ENCODE assay signal across 31 cellular contexts in the genomic region with DNA sequence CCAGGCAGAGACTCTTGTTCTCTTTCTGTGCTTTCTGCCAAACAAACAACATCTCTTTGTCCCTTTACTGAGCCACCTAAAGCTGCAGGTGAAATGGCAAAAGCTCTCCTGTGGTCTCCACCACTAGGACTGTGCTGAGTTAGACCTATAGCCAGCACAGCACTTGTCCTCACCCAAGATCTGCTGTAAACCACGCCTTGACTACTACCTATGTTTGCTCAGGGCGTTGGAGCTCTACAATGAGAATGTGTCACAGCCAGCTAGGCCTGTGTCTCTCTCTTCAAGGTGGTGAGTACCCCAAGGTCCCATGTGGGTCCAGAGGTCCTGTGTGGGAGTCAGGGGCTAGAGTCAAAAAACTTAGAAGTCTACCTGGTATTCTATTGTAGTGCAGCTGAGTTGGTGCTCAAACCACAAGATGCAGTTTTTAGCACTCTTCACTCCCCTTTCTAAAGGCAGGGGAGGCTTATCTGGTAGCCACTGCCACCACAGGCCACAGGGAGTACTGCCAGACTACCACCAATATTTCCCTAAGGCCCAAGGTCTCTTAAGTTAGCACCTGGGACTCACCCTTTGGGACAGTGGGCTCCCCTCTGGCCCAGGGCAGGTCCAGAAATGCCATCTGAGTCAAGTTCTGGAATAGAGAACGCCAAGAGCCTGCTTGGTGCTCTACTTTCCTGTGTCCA.
A peak's percentile ranks its signal among the peaks of the same experiment; 100 is the strongest.
DNase-seq lines count a peak whose midpoint lies in the region; ATAC-seq and TF ChIP-seq lines count a peak whose summit lies in the region.
"Had no signal": no experiment of that assay in that cellular context is flagged by ENCODE, and none has a peak within 500 bp of the region (broad histone marks: within the 10 kb centered on the region; RNA-seq: fewer than 3 reads in every experiment).

No MANE protein-coding gene starts in this region.

- ATAC-seq in esophagus mucosa = peak; percentile 56
- ATAC-seq: activated CD8-positive, alpha-beta memory T cell treated with anti-CD3 and anti-CD28 coated beads, Interleukin-2, amount 10 ng/mL, durations not matched to agents 7 days and 5 days; activated T-cell treated with anti-CD3 and anti-CD28 coated beads, Interleukin-2, amount 50 U/mL, for 4 hours; CD8-positive, alpha-beta T cell; K562; T-cell; upper lobe of right lung had no signal

- TF ChIP-seq EP300 in suprapubic skin (IDR thresholded peaks at IDR 0.05) = no peak

- intact Hi-C loops in lower leg skin (cut with DNase I; ENCODE audit: low total_unique reads) = no loop called here

- no peaks in the 10 kb centered on the region for H3K36me3 ChIP-seq in suprapubic skin
- H3K36me3 ChIP-seq: BE2C, left ventricle myocardium inferior, MG63, SJSA1, upper lobe of right lung had no signal

- no peak overlapping the region for H3K4me3 ChIP-seq in GM12865 (ENCODE audit: low read depth, low read length)
- H3K4me3 ChIP-seq in NB4 (ENCODE audit: low read depth, low read length) = no peak overlapping the region
- H3K4me3 ChIP-seq in lower leg skin (ENCODE audit: low read depth, poor library complexity, severe bottlenecking) = no peak overlapping the region
- no peak overlapping the region for H3K4me3 ChIP-seq in suprapubic skin
- H3K4me3 ChIP-seq: K562, left ventricle myocardium inferior, MG63, SJSA1, skin epidermis, upper lobe of right lung had no signal

- DNase-seq in GM12865 (ENCODE audit: low read depth) (peak; percentile 4), GM13977 (ENCODE audit: low spot score) (no peak), NB4 (ENCODE audit: low read depth) (peak; percentile 4), COLO668 (lab: John Stamatoyannopoulos, UW; ENCODE audit: unreplicated experiment) (no peak), NOMO-1 treated with dmso at 0.1 percent for 144 hours (lab: John Stamatoyannopoulos, UW; ENCODE audit: unreplicated experiment) (no peak), lower leg skin (ENCODE audit: low spot score in 2 of 2) (no peak), suprapubic skin (ENCODE audit: low spot score in 2 of 2) (no peak)
- DNase-seq: activated CD4-positive, alpha-beta T cell treated with anti-CD3 and anti-CD28 coated beads, Interleukin-2, amount 50 U/mL, for 4 hours; activated CD8-positive, alpha-beta memory T cell treated with anti-CD3 and anti-CD28 coated beads, Interleukin-2, amount 10 ng/mL, durations not matched to agents 7 days and 5 days; activated gamma-delta T cell treated with Interleukin-2 at 50 U/mL for 16 hours; activated naive CD8-positive, alpha-beta T cell treated with anti-CD3 and anti-CD28 coated beads, Interleukin-2, amount 10 ng/mL, durations not matched to agents 7 days and 5 days; activated T-cell treated with anti-CD3 and anti-CD28 coated beads, Interleukin-2, amount 50 U/mL, for 4 hours; aorta; BE2C; CD8-positive, alpha-beta T cell; left ventricle myocardium inferior; MG63; NCI-H1417 treated with DMSO at 0.1 percent for 48 hours; NCI-H2081; NCI-H2227 treated with DMSO at 0.1 percent for 48 hours; retina; RPMI8226; stimulated activated naive B cell treated with anti-CD40 and anti-IgM and Interleukin-4, amounts not matched to agents 10 μg/mL and 1 μg/mL and 100 μg/mL, for 72 hours; substantia nigra; T-cell; upper lobe of right lung had no signal

- TF ChIP-seq POLR2A in NB4 (IDR thresholded peaks at IDR 0.05; ENCODE audit: extremely low read depth, insufficient read length) (no peak), lower leg skin (IDR thresholded peaks at IDR 0.05) (no peak), suprapubic skin (IDR thresholded peaks at IDR 0.05) (no peak)

- TF ChIP-seq CTCF in GM12865 (IDR thresholded peaks at IDR 0.05; ENCODE audit: insufficient read depth, low read depth, low read length, missing control alignments) (peak; percentile 9), GM13977 (IDR thresholded peaks at IDR 0.05; ENCODE audit: extremely low read depth, insufficient read depth, missing control alignments) (peak; percentile 4), NB4 (IDR thresholded peaks at IDR 0.05; ENCODE audit: low read depth, low read length) (no peak), lower leg skin (IDR thresholded peaks at IDR 0.05) (no peak), suprapubic skin (IDR thresholded peaks at IDR 0.05) (no peak)

- in situ Hi-C loops in GM13977 (cut with MboI; ENCODE audit: low pct_unique_long_range_greater_than_20kb, low sequenced_read_pairs, unreplicated experiment) = no loop called here

- H3K9me3 ChIP-seq in suprapubic skin = peaks cover 3% of the 10 kb centered on the region
- H3K9me3 ChIP-seq: BE2C, MG63, upper lobe of right lung had no signal

- H3K27me3 ChIP-seq in suprapubic skin = no peaks in the 10 kb centered on the region
- H3K27me3 ChIP-seq: BE2C, MG63, SJSA1, upper lobe of right lung had no signal

- H3K4me1 ChIP-seq in suprapubic skin = no peaks in the 10 kb centered on the region
- H3K4me1 ChIP-seq: BE2C, left ventricle myocardium inferior, parathyroid adenoma, SJSA1, upper lobe of right lung had no signal

- no peak overlapping the region for H3K27ac ChIP-seq in suprapubic skin
- H3K27ac ChIP-seq: left ventricle myocardium inferior, parathyroid adenoma, SJSA1, skin epidermis, upper lobe of right lung had no signal

- 71 to 72% methylated on average over 3 of the region's 3 CpGs for WGBS in lower leg skin, 2 donors
- WGBS in suprapubic skin = 82% methylated on average over 3 of the region's 3 CpGs

Comparison
In these comparisons a context has a peak if more than half of its experiments do, and no peak if none do; other contexts are left out.
1. DNase-seq: peak in GM12865 (single experiment) and NB4 (single experiment); none in GM13977 (single experiment), COLO668 (single experiment), NOMO-1 treated with dmso at 0.1 percent for 144 hours (single experiment), lower leg skin (0 of 2) and suprapubic skin (0 of 2).
2. CTCF ChIP-seq: peak in GM12865 (single experiment) and GM13977 (single experiment); none in NB4 (single experiment), lower leg skin (0 of 3) and suprapubic skin (0 of 2).